1 cellular context compared by ENCODE assay signal in the genomic region with DNA sequence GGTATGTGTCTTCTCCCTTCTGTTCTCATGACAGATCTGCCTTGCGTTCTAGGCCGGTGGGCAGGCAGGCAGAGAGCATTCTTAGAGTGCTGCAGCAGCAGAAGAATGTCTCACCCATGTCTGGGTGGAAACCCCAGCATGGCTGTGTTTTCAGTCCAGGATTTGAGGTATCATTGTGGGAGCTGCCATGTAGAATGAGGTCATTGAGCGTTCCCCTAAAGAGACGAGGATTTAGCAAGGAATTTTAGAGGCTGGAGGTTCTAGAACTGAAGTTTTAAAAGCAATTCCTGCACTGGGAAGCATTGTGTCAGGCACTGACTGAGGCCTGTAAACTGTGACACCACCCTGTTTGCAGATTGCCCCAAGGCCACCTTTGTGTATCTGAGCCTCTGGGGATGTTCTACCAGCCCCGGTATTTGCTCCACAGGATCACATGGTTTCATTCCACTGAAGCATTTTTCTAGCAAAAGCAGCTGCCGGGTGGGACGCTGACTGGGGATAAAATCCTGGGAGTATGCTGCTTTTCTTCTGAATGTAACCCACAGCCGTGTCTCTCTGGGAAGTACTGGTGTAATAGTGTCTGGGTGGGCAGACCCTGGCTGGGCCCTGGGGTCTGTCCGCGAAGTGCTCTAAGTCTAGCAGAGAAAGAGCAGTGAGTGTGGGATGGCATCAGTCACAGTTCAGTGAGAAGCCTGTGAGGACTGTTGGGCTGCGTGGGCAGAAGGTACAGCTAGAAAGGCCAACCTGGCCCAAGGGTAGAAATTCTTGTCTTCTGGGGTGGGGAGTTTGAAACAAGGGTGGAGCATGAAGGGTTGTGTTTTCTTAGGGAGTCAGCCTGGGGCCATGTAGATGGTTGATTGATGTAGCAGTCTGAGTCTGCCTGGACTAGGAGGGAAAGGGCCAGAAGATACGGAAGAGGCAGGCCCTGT.
TF ChIP-seq lines count a peak whose summit lies in the region.

No MANE protein-coding gene starts in this region.

TF ChIP-seq in GM23338, 12 proteins besides CTCF, POLR2A, EP300 and RAD21 (continued from another document):
- TF ChIP-seq, protein P1, sequence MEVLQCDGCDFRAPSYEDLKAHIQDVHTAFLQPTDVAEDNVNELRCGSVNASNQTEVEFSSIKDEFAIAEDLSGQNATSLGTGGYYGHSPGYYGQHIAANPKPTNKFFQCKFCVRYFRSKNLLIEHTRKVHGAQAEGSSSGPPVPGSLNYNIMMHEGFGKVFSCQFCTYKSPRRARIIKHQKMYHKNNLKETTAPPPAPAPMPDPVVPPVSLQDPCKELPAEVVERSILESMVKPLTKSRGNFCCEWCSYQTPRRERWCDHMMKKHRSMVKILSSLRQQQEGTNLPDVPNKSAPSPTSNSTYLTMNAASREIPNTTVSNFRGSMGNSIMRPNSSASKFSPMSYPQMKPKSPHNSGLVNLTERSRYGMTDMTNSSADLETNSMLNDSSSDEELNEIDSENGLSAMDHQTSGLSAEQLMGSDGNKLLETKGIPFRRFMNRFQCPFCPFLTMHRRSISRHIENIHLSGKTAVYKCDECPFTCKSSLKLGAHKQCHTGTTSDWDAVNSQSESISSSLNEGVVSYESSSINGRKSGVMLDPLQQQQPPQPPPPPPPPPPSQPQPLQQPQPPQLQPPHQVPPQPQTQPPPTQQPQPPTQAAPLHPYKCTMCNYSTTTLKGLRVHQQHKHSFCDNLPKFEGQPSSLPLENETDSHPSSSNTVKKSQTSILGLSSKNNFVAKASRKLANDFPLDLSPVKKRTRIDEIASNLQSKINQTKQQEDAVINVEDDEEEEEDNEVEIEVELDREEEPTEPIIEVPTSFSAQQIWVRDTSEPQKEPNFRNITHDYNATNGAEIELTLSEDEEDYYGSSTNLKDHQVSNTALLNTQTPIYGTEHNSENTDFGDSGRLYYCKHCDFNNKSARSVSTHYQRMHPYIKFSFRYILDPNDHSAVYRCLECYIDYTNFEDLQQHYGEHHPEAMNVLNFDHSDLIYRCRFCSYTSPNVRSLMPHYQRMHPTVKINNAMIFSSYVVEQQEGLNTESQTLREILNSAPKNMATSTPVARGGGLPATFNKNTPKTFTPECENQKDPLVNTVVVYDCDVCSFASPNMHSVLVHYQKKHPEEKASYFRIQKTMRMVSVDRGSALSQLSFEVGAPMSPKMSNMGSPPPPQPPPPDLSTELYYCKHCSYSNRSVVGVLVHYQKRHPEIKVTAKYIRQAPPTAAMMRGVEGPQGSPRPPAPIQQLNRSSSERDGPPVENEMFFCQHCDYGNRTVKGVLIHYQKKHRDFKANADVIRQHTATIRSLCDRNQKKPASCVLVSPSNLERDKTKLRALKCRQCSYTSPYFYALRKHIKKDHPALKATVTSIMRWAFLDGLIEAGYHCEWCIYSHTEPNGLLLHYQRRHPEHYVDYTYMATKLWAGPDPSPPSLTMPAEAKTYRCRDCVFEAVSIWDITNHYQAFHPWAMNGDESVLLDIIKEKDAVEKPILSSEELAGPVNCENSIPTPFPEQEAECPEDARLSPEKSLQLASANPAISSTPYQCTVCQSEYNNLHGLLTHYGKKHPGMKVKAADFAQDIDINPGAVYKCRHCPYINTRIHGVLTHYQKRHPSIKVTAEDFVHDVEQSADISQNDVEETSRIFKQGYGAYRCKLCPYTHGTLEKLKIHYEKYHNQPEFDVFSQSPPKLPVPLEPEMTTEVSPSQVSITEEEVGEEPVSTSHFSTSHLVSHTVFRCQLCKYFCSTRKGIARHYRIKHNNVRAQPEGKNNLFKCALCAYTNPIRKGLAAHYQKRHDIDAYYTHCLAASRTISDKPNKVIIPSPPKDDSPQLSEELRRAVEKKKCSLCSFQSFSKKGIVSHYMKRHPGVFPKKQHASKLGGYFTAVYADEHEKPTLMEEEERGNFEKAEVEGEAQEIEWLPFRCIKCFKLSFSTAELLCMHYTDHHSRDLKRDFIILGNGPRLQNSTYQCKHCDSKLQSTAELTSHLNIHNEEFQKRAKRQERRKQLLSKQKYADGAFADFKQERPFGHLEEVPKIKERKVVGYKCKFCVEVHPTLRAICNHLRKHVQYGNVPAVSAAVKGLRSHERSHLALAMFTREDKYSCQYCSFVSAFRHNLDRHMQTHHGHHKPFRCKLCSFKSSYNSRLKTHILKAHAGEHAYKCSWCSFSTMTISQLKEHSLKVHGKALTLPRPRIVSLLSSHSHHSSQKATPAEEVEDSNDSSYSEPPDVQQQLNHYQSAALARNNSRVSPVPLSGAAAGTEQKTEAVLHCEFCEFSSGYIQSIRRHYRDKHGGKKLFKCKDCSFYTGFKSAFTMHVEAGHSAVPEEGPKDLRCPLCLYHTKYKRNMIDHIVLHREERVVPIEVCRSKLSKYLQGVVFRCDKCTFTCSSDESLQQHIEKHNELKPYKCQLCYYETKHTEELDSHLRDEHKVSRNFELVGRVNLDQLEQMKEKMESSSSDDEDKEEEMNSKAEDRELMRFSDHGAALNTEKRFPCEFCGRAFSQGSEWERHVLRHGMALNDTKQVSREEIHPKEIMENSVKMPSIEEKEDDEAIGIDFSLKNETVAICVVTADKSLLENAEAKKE (CRISPR knock-in tag; IDR thresholded peaks at IDR 0.05): no peak
- TF ChIP-seq, protein P2, sequence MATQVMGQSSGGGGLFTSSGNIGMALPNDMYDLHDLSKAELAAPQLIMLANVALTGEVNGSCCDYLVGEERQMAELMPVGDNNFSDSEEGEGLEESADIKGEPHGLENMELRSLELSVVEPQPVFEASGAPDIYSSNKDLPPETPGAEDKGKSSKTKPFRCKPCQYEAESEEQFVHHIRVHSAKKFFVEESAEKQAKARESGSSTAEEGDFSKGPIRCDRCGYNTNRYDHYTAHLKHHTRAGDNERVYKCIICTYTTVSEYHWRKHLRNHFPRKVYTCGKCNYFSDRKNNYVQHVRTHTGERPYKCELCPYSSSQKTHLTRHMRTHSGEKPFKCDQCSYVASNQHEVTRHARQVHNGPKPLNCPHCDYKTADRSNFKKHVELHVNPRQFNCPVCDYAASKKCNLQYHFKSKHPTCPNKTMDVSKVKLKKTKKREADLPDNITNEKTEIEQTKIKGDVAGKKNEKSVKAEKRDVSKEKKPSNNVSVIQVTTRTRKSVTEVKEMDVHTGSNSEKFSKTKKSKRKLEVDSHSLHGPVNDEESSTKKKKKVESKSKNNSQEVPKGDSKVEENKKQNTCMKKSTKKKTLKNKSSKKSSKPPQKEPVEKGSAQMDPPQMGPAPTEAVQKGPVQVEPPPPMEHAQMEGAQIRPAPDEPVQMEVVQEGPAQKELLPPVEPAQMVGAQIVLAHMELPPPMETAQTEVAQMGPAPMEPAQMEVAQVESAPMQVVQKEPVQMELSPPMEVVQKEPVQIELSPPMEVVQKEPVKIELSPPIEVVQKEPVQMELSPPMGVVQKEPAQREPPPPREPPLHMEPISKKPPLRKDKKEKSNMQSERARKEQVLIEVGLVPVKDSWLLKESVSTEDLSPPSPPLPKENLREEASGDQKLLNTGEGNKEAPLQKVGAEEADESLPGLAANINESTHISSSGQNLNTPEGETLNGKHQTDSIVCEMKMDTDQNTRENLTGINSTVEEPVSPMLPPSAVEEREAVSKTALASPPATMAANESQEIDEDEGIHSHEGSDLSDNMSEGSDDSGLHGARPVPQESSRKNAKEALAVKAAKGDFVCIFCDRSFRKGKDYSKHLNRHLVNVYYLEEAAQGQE (IDR thresholded peaks at IDR 0.05; ENCODE audit: unreplicated experiment): no peak
- no peak for TF ChIP-seq ZNF114 (CRISPR knock-in tag; IDR thresholded peaks at IDR 0.05)
- no peak for TF ChIP-seq EZH2 (IDR thresholded peaks at IDR 0.05; ENCODE audit: low read depth, unreplicated experiment)
- TF ChIP-seq CREB1 (CRISPR knock-in tag; IDR thresholded peaks at IDR 0.05; ENCODE audit: low read depth): no peak
TF ChIP-seq in GM23338: peak in this region for 0.
